In the genomic region with DNA sequence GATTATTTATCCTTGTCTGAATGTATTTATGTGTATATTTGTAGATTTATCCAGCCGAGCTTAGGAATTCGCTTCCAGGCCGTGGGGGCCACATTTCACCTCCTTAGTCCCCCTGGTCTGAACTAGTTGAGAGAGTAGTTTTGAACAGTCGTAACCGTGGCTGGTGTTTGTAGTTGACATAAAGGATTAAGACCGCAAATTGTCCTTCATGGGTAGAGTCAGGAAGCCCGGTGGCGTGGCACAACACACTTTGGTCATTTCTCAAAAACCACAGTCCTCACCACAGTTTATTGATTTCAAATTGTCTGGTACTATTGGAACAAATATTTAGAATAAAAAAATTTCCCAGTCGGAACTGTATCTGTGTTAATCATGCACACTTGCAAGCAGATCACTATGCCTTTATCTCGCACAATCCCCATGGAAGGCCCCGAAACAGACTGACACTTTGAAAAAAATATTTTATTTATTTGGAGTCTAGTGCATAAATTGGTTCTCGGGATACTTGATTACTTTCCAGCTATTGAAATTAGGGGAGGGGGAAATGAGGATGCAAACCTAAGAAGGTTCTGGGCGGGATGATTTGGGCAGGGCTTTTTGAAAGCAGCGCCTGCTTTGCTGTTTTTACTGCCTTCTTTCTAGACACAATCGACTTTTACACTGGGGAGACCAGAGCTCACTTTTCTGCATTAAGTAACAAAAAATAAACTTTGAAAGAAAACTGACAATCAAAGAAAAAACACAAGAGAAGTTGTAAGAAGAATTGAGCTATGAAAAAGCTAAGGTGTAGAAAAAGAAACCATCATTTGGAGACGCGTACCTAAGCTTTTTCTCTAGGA, we compare ENCODE assay signal across 1 cellular context.
A peak's percentile ranks its signal among the peaks of the same experiment; 100 is the strongest.
TF ChIP-seq lines count a peak whose summit lies in the region.

No MANE protein-coding gene starts in this region.

TF ChIP-seq in HepG2, 621 proteins besides CTCF, POLR2A, EP300 and RAD21 (continued from another document and continues in another):
- TF ChIP-seq TERF1 (CRISPR knock-in tag; IDR thresholded peaks at IDR 0.05) = no peak
- TF ChIP-seq CHCHD3 (CRISPR knock-in tag; IDR thresholded peaks at IDR 0.05) = no peak
- TF ChIP-seq, protein P1, sequence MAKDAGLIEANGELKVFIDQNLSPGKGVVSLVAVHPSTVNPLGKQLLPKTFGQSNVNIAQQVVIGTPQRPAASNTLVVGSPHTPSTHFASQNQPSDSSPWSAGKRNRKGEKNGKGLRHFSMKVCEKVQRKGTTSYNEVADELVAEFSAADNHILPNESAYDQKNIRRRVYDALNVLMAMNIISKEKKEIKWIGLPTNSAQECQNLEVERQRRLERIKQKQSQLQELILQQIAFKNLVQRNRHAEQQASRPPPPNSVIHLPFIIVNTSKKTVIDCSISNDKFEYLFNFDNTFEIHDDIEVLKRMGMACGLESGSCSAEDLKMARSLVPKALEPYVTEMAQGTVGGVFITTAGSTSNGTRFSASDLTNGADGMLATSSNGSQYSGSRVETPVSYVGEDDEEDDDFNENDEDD (CRISPR knock-in tag; IDR thresholded peaks at IDR 0.05; ENCODE audit: borderline replicate concordance) = no peak
- no peak for TF ChIP-seq ATF7-NPFF (CRISPR knock-in tag; IDR thresholded peaks at IDR 0.05; ENCODE audit: low read depth)
- no peak for TF ChIP-seq NR2F1 (CRISPR knock-in tag; IDR thresholded peaks at IDR 0.05)
- no peak for TF ChIP-seq HMGXB4 (CRISPR knock-in tag; IDR thresholded peaks at IDR 0.05; ENCODE audit: borderline replicate concordance in 1 of 2, low read depth in 1 of 2)
- TF ChIP-seq, protein P2, sequence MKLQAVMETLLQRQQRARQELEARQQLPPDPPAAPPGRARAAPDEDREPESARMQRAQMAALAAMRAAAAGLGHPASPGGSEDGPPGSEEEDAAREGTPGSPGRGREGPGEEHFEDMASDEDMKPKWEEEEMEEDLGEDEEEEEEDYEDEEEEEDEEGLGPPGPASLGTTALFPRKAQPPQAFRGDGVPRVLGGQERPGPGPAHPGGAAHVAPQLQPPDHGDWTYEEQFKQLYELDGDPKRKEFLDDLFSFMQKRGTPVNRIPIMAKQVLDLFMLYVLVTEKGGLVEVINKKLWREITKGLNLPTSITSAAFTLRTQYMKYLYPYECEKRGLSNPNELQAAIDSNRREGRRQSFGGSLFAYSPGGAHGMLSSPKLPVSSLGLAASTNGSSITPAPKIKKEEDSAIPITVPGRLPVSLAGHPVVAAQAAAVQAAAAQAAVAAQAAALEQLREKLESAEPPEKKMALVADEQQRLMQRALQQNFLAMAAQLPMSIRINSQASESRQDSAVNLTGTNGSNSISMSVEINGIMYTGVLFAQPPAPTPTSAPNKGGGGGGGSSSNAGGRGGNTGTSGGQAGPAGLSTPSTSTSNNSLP (IDR thresholded peaks at IDR 0.05; ENCODE audit: low read depth, low read length) = 0 out of 2 replicates have a peak, but pooled peaks have one; percentile 20
- TF ChIP-seq CBX5 (CRISPR knock-in tag; IDR thresholded peaks at IDR 0.05; ENCODE audit: borderline replicate concordance) = no peak
- no peak for TF ChIP-seq ZNF282 (IDR thresholded peaks at IDR 0.05; ENCODE audit: partially characterized antibody)
- TF ChIP-seq MLX (CRISPR knock-in tag; IDR thresholded peaks at IDR 0.05) = no peak
- no peak for TF ChIP-seq MTF2 (CRISPR knock-in tag; IDR thresholded peaks at IDR 0.05; ENCODE audit: borderline replicate concordance)
- TF ChIP-seq JUNB (CRISPR knock-in tag; IDR thresholded peaks at IDR 0.05; ENCODE audit: borderline replicate concordance) = no peak
- TF ChIP-seq NCOA2 (CRISPR knock-in tag; IDR thresholded peaks at IDR 0.05) = peak; percentile 87; the same call in 1 of the 2 replicates
- TF ChIP-seq ZNF274 (CRISPR knock-in tag; IDR thresholded peaks at IDR 0.05) = no peak
- no peak for TF ChIP-seq KDM2A (CRISPR knock-in tag; IDR thresholded peaks at IDR 0.05; ENCODE audit: borderline replicate concordance, low read depth)
- no peak for TF ChIP-seq REXO4 (CRISPR knock-in tag; IDR thresholded peaks at IDR 0.05; ENCODE audit: borderline replicate concordance)
- TF ChIP-seq, protein P3, sequence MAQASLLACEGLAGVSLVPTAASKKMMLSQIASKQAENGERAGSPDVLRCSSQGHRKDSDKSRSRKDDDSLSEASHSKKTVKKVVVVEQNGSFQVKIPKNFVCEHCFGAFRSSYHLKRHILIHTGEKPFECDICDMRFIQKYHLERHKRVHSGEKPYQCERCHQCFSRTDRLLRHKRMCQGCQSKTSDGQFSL (CRISPR knock-in tag; IDR thresholded peaks at IDR 0.05) = no peak
- TF ChIP-seq ZNF569 (CRISPR knock-in tag; IDR thresholded peaks at IDR 0.05; ENCODE audit: borderline replicate concordance) = no peak
- no peak for TF ChIP-seq ZNF253 (CRISPR knock-in tag; IDR thresholded peaks at IDR 0.05; ENCODE audit: borderline replicate concordance)
- no peak for TF ChIP-seq BRF2 (CRISPR knock-in tag; IDR thresholded peaks at IDR 0.05)
- no peak for TF ChIP-seq U2AF1 (optimal IDR thresholded peaks at IDR 0.05; ENCODE audit: low read depth, low read length)
- TF ChIP-seq ZNF7 (CRISPR knock-in tag; IDR thresholded peaks at IDR 0.05) = no peak
- TF ChIP-seq MIXL1 (CRISPR knock-in tag; IDR thresholded peaks at IDR 0.05) = no peak
- TF ChIP-seq NFYC (CRISPR knock-in tag; IDR thresholded peaks at IDR 0.05) = no peak
- TF ChIP-seq FIP1L1 (IDR thresholded peaks at IDR 0.05; ENCODE audit: borderline replicate concordance, insufficient read depth, low read depth, low read length) = no peak
- no peak for TF ChIP-seq MTERF4 (CRISPR knock-in tag; IDR thresholded peaks at IDR 0.05)
- TF ChIP-seq EEA1 (CRISPR knock-in tag; IDR thresholded peaks at IDR 0.05; ENCODE audit: borderline replicate concordance) = no peak
- TF ChIP-seq, protein P4, sequence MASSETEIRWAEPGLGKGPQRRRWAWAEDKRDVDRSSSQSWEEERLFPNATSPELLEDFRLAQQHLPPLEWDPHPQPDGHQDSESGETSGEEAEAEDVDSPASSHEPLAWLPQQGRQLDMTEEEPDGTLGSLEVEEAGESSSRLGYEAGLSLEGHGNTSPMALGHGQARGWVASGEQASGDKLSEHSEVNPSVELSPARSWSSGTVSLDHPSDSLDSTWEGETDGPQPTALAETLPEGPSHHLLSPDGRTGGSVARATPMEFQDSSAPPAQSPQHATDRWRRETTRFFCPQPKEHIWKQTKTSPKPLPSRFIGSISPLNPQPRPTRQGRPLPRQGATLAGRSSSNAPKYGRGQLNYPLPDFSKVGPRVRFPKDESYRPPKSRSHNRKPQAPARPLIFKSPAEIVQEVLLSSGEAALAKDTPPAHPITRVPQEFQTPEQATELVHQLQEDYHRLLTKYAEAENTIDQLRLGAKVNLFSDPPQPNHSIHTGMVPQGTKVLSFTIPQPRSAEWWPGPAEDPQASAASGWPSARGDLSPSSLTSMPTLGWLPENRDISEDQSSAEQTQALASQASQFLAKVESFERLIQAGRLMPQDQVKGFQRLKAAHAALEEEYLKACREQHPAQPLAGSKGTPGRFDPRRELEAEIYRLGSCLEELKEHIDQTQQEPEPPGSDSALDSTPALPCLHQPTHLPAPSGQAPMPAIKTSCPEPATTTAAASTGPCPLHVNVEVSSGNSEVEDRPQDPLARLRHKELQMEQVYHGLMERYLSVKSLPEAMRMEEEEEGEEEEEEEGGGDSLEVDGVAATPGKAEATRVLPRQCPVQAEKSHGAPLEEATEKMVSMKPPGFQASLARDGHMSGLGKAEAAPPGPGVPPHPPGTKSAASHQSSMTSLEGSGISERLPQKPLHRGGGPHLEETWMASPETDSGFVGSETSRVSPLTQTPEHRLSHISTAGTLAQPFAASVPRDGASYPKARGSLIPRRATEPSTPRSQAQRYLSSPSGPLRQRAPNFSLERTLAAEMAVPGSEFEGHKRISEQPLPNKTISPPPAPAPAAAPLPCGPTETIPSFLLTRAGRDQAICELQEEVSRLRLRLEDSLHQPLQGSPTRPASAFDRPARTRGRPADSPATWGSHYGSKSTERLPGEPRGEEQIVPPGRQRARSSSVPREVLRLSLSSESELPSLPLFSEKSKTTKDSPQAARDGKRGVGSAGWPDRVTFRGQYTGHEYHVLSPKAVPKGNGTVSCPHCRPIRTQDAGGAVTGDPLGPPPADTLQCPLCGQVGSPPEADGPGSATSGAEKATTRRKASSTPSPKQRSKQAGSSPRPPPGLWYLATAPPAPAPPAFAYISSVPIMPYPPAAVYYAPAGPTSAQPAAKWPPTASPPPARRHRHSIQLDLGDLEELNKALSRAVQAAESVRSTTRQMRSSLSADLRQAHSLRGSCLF (CRISPR knock-in tag; IDR thresholded peaks at IDR 0.05; ENCODE audit: borderline replicate concordance) = no peak
- TF ChIP-seq E2F5 (CRISPR knock-in tag; conservative IDR thresholded peaks at IDR 0.05) = no peak
